1 cellular context compared by ENCODE assay signal in the genomic region with DNA sequence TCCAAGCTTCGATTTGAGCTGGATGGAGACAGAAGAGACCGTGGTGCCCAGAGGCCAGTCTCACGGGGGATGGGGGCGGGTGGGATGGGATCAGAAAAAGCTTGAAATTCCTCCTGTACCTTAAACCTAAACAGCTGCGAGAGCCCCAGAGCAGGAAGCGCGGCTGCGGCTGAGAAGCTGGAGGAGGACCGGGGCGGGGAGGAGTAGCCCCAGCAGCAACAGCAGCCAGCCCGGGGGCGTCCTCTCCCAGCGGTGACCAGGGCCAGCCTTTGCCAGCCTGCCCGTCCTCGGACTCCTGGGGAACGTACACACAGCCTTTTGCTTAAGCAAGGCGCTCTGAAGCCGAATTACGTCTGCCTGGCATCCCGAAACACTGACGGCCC.
TF ChIP-seq lines count a peak whose summit lies in the region.

No MANE protein-coding gene starts in this region.

TF ChIP-seq in WTC11, 78 proteins besides CTCF, POLR2A, EP300 and RAD21 (continued from another document):
- TF ChIP-seq RORB (CRISPR knock-in tag; IDR thresholded peaks at IDR 0.05) (no peak), ZMAT4 (CRISPR knock-in tag; IDR thresholded peaks at IDR 0.05) (no peak), ZNF138 (CRISPR knock-in tag; conservative IDR thresholded peaks at IDR 0.05) (no peak)
